Comparison of ENCODE assay signal across 9 cellular contexts in genomic region chr15:59312199-59312598, GRCh38.
"Had no signal": no experiment of that assay in that cellular context is flagged by ENCODE, and none has a peak within 500 bp of the region (broad histone marks: within the 10 kb centered on the region; RNA-seq: fewer than 3 reads in every experiment).

No MANE protein-coding gene starts in this region.

- DNase-seq: activated CD4-positive, alpha-beta T cell treated with anti-CD3 and anti-CD28 coated beads, Interleukin-2, amount 10 ng/mL, durations not matched to agents 7 days and 5 days; activated naive CD8-positive, alpha-beta T cell treated with anti-CD3 and anti-CD28 coated beads, Interleukin-2, amount 10 ng/mL, durations not matched to agents 7 days and 5 days; immature natural killer cell; ovary; T-helper 2 cell had no signal

- H3K4me3 ChIP-seq: ovary, thoracic aorta had no signal

- H3K27ac Mint-ChIP-seq: activated CD4-positive, alpha-beta T cell treated with anti-CD3 and anti-CD28 coated beads, Interleukin-2, amount 10 ng/mL, durations not matched to agents 7 days and 5 days; activated naive CD8-positive, alpha-beta T cell treated with anti-CD3 and anti-CD28 coated beads, Interleukin-2, amount 10 ng/mL, durations not matched to agents 7 days and 5 days; activated T-helper 1 cell treated with anti-CD3 and anti-CD28 coated beads, Interleukin-12 subunit alpha, Interleukin-12 subunit beta, Interleukin-2, Interleukin-4 antibody, amounts not matched to agents 30 ng/mL and 10 ng/mL and 1 ng/mL, durations not matched to agents 14 hours and 24 hours and 36 hours; WTC11 had no signal

- H3K9me3 Mint-ChIP-seq: immature natural killer cell had no signal

- ATAC-seq: sciatic nerve, WTC11 had no signal

- H3K27me3 ChIP-seq: ovary had no signal

- H3K27ac ChIP-seq: ovary had no signal

- H3K4me1 Mint-ChIP-seq: activated CD4-positive, alpha-beta T cell treated with anti-CD3 and anti-CD28 coated beads, Interleukin-2, amount 10 ng/mL, durations not matched to agents 7 days and 5 days had no signal

- H3K36me3 ChIP-seq: ovary, thoracic aorta had no signal

- H3K36me3 Mint-ChIP-seq: WTC11 had no signal

- H3K4me3 Mint-ChIP-seq: activated CD4-positive, alpha-beta T cell treated with anti-CD3 and anti-CD28 coated beads, Interleukin-2, amount 10 ng/mL, durations not matched to agents 7 days and 5 days; activated naive CD8-positive, alpha-beta T cell treated with anti-CD3 and anti-CD28 coated beads, Interleukin-2, amount 10 ng/mL, durations not matched to agents 7 days and 5 days; activated T-helper 1 cell treated with anti-CD3 and anti-CD28 coated beads, Interleukin-12 subunit alpha, Interleukin-12 subunit beta, Interleukin-2, Interleukin-4 antibody, amounts not matched to agents 30 ng/mL and 10 ng/mL and 1 ng/mL, durations not matched to agents 14 hours and 24 hours and 36 hours; immature natural killer cell; WTC11 had no signal

- H3K9me3 ChIP-seq: ovary, thoracic aorta had no signal
